Comparison of ENCODE assay signal across 11 cellular contexts in genomic region chr2:238655974-238656722, GRCh38.
"Had no signal": no experiment of that assay in that cellular context is flagged by ENCODE, and none has a peak within 500 bp of the region (broad histone marks: within the 10 kb centered on the region; RNA-seq: fewer than 3 reads in every experiment).

No MANE protein-coding gene starts in this region.

- ATAC-seq: activated naive CD8-positive, alpha-beta T cell treated with anti-CD3 and anti-CD28 coated beads, Interleukin-2, amount 50 U/mL, for 24 hours; activated T-cell treated with anti-CD3 and anti-CD28 coated beads, Interleukin-2, amount 50 U/mL, for 72 hours; right cardiac atrium; stimulated activated memory B cell treated with anti-CD40 and anti-IgM and Interleukin-4, amounts not matched to agents 10 μg/mL and 1 μg/mL and 100 μg/mL, for 72 hours had no signal

- H3K27ac ChIP-seq: ascending aorta, hepatocyte, spleen had no signal

- H3K9me3 ChIP-seq: ascending aorta had no signal

- H2AFZ ChIP-seq: hepatocyte had no signal

- DNase-seq: activated naive CD8-positive, alpha-beta T cell treated with anti-CD3 and anti-CD28 coated beads, Interleukin-2, amount 50 U/mL, for 24 hours; activated T-cell treated with anti-CD3 and anti-CD28 coated beads, Interleukin-2, amount 50 U/mL, for 72 hours; right cardiac atrium; spleen; stimulated activated CD4-positive, alpha-beta T cell treated with anti-CD3 and anti-CD28 coated beads, Interleukin-1b, Interleukin-23, amount 100 ng/mL, for 48 hours; substantia nigra had no signal

- H3K36me3 ChIP-seq: ascending aorta, spleen had no signal

- FAIRE-seq: colon, endothelial cell of umbilical vein had no signal

- H3K4me2 ChIP-seq: hepatocyte had no signal

- H3K4me1 ChIP-seq: ascending aorta, spleen had no signal

- H3K4me3 ChIP-seq: ascending aorta, hepatocyte, spleen had no signal

- H3K27me3 ChIP-seq: ascending aorta, hepatocyte had no signal

- H3K79me2 ChIP-seq: hepatocyte had no signal
